ENCODE assay signal across 28 cellular contexts in the genomic region with DNA sequence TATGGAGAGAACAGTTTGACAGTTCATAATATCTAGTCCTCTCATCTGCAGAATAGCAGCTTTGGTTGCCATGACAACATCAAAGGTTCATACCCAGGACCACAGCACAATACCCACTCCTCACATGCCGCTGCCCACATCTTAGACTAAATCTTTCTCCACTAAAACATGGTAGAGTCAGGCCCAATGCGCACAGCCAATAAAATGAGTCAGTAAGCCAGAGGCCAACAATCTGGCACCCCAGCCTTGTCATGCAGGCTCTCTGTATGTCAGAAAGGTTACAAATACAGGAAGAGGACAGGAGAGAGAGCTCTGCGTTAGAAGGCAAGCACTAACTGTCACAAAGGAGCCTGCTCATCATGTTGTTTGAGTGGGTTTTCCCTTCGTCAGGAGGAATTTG.
"Had no signal": no experiment of that assay in that cellular context is flagged by ENCODE, and none has a peak within 500 bp of the region (broad histone marks: within the 10 kb centered on the region; RNA-seq: fewer than 3 reads in every experiment).

No MANE protein-coding gene starts in this region.

- H3K4me1 ChIP-seq: left ventricle myocardium inferior, parathyroid adenoma, psoas muscle, right atrium auricular region, spleen, testis had no signal

- H3K36me3 ChIP-seq: left ventricle myocardium inferior, right atrium auricular region, spleen, transverse colon had no signal

- DNase-seq: activated CD4-positive, alpha-beta T cell treated with anti-CD3 and anti-CD28 coated beads for 48 hours; activated CD4-positive, alpha-beta T cell treated with anti-CD3 and anti-CD28 coated beads, Interleukin-2, amount 50 U/mL, for 48 hours; activated CD8-positive, alpha-beta memory T cell treated with anti-CD3 and anti-CD28 coated beads, Interleukin-2, amount 50 U/mL, for 4 hours; activated gamma-delta T cell; activated naive CD4-positive, alpha-beta T cell treated with anti-CD3 and anti-CD28 coated beads, Interleukin-2, amount 50 U/mL, for 16 hours; activated naive CD8-positive, alpha-beta T cell treated with anti-CD3 and anti-CD28 coated beads, Interleukin-2, amount 50 U/mL, for 24 hours; activated T-cell treated with anti-CD3 and anti-CD28 coated beads, Interleukin-2, amount 50 U/mL, for 1 hour; dermis blood vessel endothelial cell; effector CD4-positive, alpha-beta T cell; glutamatergic neuron; left ventricle myocardium inferior; naive B cell; occipital lobe; psoas muscle; spleen; stimulated activated naive CD4-positive, alpha-beta T cell treated with Interleukin-2 at 50 U/mL for 16 hours; T-helper 1 cell; testis; transverse colon had no signal

- H3K9me3 ChIP-seq: left ventricle myocardium inferior, psoas muscle, right atrium auricular region, spleen, testis, transverse colon had no signal

- H3K4me3 ChIP-seq: left ventricle myocardium inferior, lung, psoas muscle, right atrium auricular region, spleen, testis, transverse colon had no signal

- ATAC-seq: activated naive CD8-positive, alpha-beta T cell treated with anti-CD3 and anti-CD28 coated beads, Interleukin-2, amount 50 U/mL, for 24 hours; psoas muscle had no signal

- H3K27ac ChIP-seq: epithelial cell of prostate, left ventricle myocardium inferior, parathyroid adenoma, psoas muscle, right atrium auricular region, spleen, testis, transverse colon had no signal

- H2AFZ ChIP-seq: parathyroid adenoma had no signal

- H3K9ac ChIP-seq: parathyroid adenoma had no signal

- H3K79me2 ChIP-seq: parathyroid adenoma had no signal

- H3K27me3 ChIP-seq: right atrium auricular region, testis, transverse colon had no signal

- FAIRE-seq: bronchial epithelial cell, colon, endometrium, frontal cortex, islet of Langerhans had no signal
